Comparison of ENCODE assay signal across 10 cellular contexts in the genomic region with DNA sequence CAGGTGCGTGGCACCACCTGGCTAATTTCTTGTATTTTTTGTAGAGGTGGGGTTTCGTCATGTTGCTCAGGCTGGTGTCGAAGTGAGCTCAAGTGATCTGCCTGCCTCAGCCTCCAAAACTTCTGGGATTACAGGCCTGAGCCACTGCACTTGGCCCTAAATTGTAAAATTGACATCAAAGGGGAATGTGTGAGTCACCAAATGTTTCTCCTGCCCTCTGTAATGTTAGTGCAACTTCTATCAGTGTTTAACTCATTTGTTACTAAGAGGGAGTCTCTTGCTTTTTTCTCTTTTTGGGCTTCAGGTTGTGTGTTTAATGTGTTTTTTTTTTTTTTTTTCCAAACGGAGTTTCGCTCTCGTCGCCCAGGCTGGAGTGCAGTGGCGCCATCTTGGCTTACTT. TPM values are rescaled to one million over a fixed set of nuclear protein-coding genes. Genes with fewer than 3 reads are reported as not detected.
A peak's percentile ranks its signal among the peaks of the same experiment; 100 is the strongest.
DNase-seq lines count a peak whose midpoint lies in the region; ATAC-seq and TF ChIP-seq lines count a peak whose summit lies in the region.
"Had no signal": no experiment of that assay in that cellular context is flagged by ENCODE, and none has a peak within 500 bp of the region (broad histone marks: within the 10 kb centered on the region; RNA-seq: fewer than 3 reads in every experiment).

No MANE protein-coding gene starts in this region.

- H3K4me1 ChIP-seq in smooth muscle cell (ENCODE audit: low read depth), result peaks cover 19% of the 10 kb centered on the region
- no peaks in the 10 kb centered on the region for H3K4me1 ChIP-seq in mucosa of descending colon (ENCODE audit: low read depth)

- no peaks in the 10 kb centered on the region for H3K9me3 ChIP-seq in smooth muscle cell (replicated peaks; ENCODE audit: low read depth)
- H3K9me3 ChIP-seq in mucosa of descending colon, result no peaks in the 10 kb centered on the region

- H3K27ac ChIP-seq in smooth muscle cell (ENCODE audit: low read depth), result peak overlapping the region; percentile 85

- H3K36me3 ChIP-seq in smooth muscle cell (ENCODE audit: low read depth), result no peaks in the 10 kb centered on the region
- H3K36me3 ChIP-seq in mucosa of descending colon (ENCODE audit: low read depth), result no peaks in the 10 kb centered on the region

- no peak for ATAC-seq in mucosa of descending colon
- no peak for ATAC-seq in HG02852 (IDR thresholded peaks at IDR 0.05; ENCODE audit: unreplicated experiment)
- no peak for ATAC-seq in left lobe of liver
- ATAC-seq: Right ventricle myocardium inferior had no signal

- no peak overlapping the region for H3K9ac ChIP-seq in smooth muscle cell (ENCODE audit: low read depth)

- 55% methylated on average over 8 of the region's 8 CpGs for WGBS in smooth muscle cell (ENCODE audit: low lambda C conversion rate)

- peaks cover 62% of the 10 kb centered on the region for H3K79me2 ChIP-seq in smooth muscle cell (ENCODE audit: low read depth)

- no peak overlapping the region for H2AFZ ChIP-seq in smooth muscle cell (ENCODE audit: low read depth)

- intact Hi-C loops in mucosa of descending colon (cut with DNase I, micrococcal nuclease), result no loop called here

- no peaks in the 10 kb centered on the region for H3K27me3 ChIP-seq in smooth muscle cell (ENCODE audit: low read depth)

- TF ChIP-seq CTCF in smooth muscle cell (IDR thresholded peaks at IDR 0.05; ENCODE audit: borderline replicate concordance, insufficient read depth, poor library complexity, severe bottlenecking) (no peak), mucosa of descending colon (IDR thresholded peaks at IDR 0.05) (no peak)

- H3K4me2 ChIP-seq in smooth muscle cell, result peak overlapping the region; percentile 83

- peaks cover 4% of the 10 kb centered on the region for H3F3A ChIP-seq in smooth muscle cell (ENCODE audit: low read depth)

- H3K4me3 ChIP-seq in smooth muscle cell (no peak overlapping the region), mucosa of descending colon (no peak overlapping the region)

- DNase-seq in SIG-M5 treated with dmso at 0.1 percent for 504 hours (lab: John Stamatoyannopoulos, UW; ENCODE audit: unreplicated experiment), result peak; percentile 26
- DNase-seq in SIG-M5 (lab: John Stamatoyannopoulos, UW), result no peak
- peak; percentile 38 for DNase-seq in T1000 (lab: John Stamatoyannopoulos, UW)
- peak; percentile 95 for DNase-seq in fibroblast of peridontal ligament (ENCODE audit: extremely low read depth)
- no peak for DNase-seq in smooth muscle cell (lab: John Stamatoyannopoulos, UW; ENCODE audit: unreplicated experiment)
- DNase-seq in mucosa of descending colon, result no peak
- DNase-seq in left lobe of liver (ENCODE audit: low spot score), result no peak
- DNase-seq: 8988T had no signal

- H4K20me1 ChIP-seq in smooth muscle cell (ENCODE audit: low read depth), result peaks cover 63% of the 10 kb centered on the region

RNA-seq across cellular contexts. Expression of gene TULP3, which starts 2.3 kb away (rescaled TPM):
- total RNA-seq in smooth muscle cell (39.4 and 40.6 TPM in 2 replicates), mucosa of descending colon (10 to 100 TPM in 1 of 3 donors, 1 to 10 TPM in 2; 7.9 to 18.2 (median 8.2) TPM), left lobe of liver (2.7 TPM)
- polyA plus RNA-seq in smooth muscle cell, result 33.7 and 40.0 TPM in 2 replicates

RNA-seq across cellular contexts. Expression of gene RHNO1, which starts 16.0 kb away (rescaled TPM):
- total RNA-seq in smooth muscle cell, result 20.5 and 22.6 TPM in 2 replicates
- polyA plus RNA-seq in smooth muscle cell, result 23.4 and 29.7 TPM in 2 replicates
- total RNA-seq in mucosa of descending colon, result 10 to 100 TPM in 2 of 3 donors, 1 to 10 TPM in 1; 8.7 to 20.1 (median 15.5) TPM
- 1.8 TPM for total RNA-seq in left lobe of liver

RNA-seq across cellular contexts. Expression of gene FOXM1, which starts 16.0 kb away (rescaled TPM):
- total RNA-seq in smooth muscle cell, result 2.3 and 3.7 TPM in 2 replicates
- 8.1 and 9.6 TPM in 2 replicates for polyA plus RNA-seq in smooth muscle cell
- total RNA-seq in mucosa of descending colon, result 10 to 100 TPM in 1 of 3 donors, 1 to 10 TPM in 2; 6.3 to 30.0 (median 7.7) TPM
- 0.86 TPM for total RNA-seq in left lobe of liver

RNA-seq across cellular contexts. Expression of gene TEX52, which starts 36.2 kb away (rescaled TPM):
- total RNA-seq in smooth muscle cell, result not detected in 2 replicates
- polyA plus RNA-seq in smooth muscle cell, result 0.14 TPM in 1 of 2 replicates, not detected in the other
- total RNA-seq in mucosa of descending colon, result not detected
- not detected for total RNA-seq in left lobe of liver
- total RNA-seq: Right ventricle myocardium inferior had no signal

RNA-seq across cellular contexts. Expression of gene NRIP2, which starts 58.2 kb away (rescaled TPM):
- total RNA-seq in smooth muscle cell (0.04 and 0.54 TPM in 2 replicates), mucosa of descending colon (1 to 10 TPM in 1 of 3 donors, under 1 TPM in 2; 0.64 to 2.2 (median 0.96) TPM), left lobe of liver (0.15 TPM)
- 0.29 and 1.0 TPM in 2 replicates for polyA plus RNA-seq in smooth muscle cell

Comparison
In these comparisons a context has a peak if more than half of its experiments do, and no peak if none do; other contexts are left out.
1. DNase-seq: peak in SIG-M5 treated with dmso at 0.1 percent for 504 hours (single experiment), T1000 (single experiment) and fibroblast of peridontal ligament (single experiment); none in SIG-M5 (single experiment), smooth muscle cell (single experiment), mucosa of descending colon (0 of 3) and left lobe of liver (single experiment).